8 cellular contexts compared by ENCODE assay signal in the genomic region with DNA sequence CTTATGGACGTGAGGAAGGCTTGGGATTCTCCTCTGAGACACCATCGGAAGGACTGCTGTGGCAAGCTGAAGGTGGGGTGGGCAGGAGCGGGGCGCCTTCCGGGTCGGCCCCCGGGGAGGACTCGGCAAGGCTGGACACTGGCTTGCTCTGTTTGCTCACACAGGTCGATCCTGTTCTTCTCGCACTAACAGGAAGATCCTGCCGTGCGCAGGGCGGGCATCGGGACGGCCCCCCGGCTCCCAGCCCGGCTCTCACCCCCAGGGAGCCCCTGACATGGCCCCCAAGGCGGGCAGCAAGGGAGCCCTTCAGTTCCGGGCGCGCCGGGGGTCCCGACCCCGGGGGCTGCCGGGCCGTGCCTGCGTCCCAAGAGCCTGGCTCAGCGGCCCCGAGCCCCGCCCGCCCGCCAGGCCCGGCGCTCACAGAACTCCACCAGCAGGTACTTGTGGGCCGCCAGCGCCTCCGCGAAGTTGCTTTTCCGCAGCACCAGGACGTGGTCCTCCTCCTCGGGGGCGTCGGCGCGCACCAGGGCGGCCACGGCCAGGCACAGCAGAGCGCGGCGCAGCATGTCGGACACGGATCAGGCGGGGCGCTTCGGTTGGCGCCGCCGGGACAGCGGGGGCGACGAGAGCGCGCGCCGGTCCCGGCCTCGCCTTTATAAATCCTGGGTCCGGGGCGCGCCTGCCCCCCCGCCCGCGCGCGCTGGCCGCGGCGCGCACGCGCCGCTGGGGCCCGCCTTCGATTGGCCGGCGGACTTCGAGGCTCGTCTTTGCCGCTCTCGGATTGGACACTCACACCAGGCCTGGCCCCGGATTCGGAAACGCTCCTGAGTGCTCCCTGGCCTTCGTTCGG. TPM values are rescaled to one million over a fixed set of nuclear protein-coding genes. Genes with fewer than 3 reads are reported as not detected.
DNase-seq lines count a peak whose midpoint lies in the region; ATAC-seq and TF ChIP-seq lines count a peak whose summit lies in the region.

A gene (minus strand): TSS at position 630 of the 850 bp plus-strand sequence. CDS start 64 bp downstream, at position 566.

- no peaks in the 10 kb centered on the region for H3K9me3 Mint-ChIP-seq in CD8-positive, alpha-beta T cell

- H3K4me3 ChIP-seq in CD8-positive, alpha-beta T cell (ENCODE audit: low read depth, low read length) = peak within 1 kb of the TSS; percentile 54
- H3K4me3 ChIP-seq in PC-9 = peak within 1 kb of the TSS; percentile 91
- peak within 1 kb of the TSS; percentile 85 for H3K4me3 ChIP-seq in coronary artery
- peak within 1 kb of the TSS; percentile 97 for H3K4me3 ChIP-seq in thymus (ENCODE audit: low read length)

- H4K20me1 ChIP-seq in PC-9 (ENCODE audit: insufficient read depth) = peaks cover 36% of the 10 kb centered on the region

- DNase-seq in CD8-positive, alpha-beta T cell = no peak
- DNase-seq in PC-9 (peak in 1 of 2 experiments; percentile 41), coronary artery (ENCODE audit: low spot score) (no peak), mesenteric fat pad (ENCODE audit: low spot score) (peak; percentile 99)

- peaks cover 75% of the 10 kb centered on the region for H3K79me2 ChIP-seq in PC-9 (ENCODE audit: low read depth)

- H3K4me1 Mint-ChIP-seq in CD8-positive, alpha-beta T cell (ENCODE audit: low read depth) = peaks cover 43% of the 10 kb centered on the region

- WGBS in thymus = under 1% methylated on average over 95 of the region's 95 CpGs

- H3K27me3 Mint-ChIP-seq in CD8-positive, alpha-beta T cell (ENCODE audit: low read depth) = no peaks in the 10 kb centered on the region

- peaks cover 12% of the 10 kb centered on the region for H3K36me3 ChIP-seq in CD8-positive, alpha-beta T cell (ENCODE audit: insufficient read depth, low read length)
- H3K36me3 ChIP-seq in PC-9 (ENCODE audit: low read depth) = peaks cover 10% of the 10 kb centered on the region; the same call in 1 of the 2 replicates
- peaks cover 34% of the 10 kb centered on the region for H3K36me3 ChIP-seq in thymus (ENCODE audit: control insufficient read depth, insufficient read depth)

- peaks cover 31% of the 10 kb centered on the region for H3K36me3 Mint-ChIP-seq in CD8-positive, alpha-beta T cell

- no peaks in the 10 kb centered on the region for H3K27me3 ChIP-seq in CD8-positive, alpha-beta T cell (ENCODE audit: insufficient read depth, low read length)
- H3K27me3 ChIP-seq in PC-9 (ENCODE audit: insufficient read depth, low read depth) = no peaks in the 10 kb centered on the region
- no peaks in the 10 kb centered on the region for H3K27me3 ChIP-seq in thymus (ENCODE audit: control insufficient read depth, insufficient read depth)

- no peaks in the 10 kb centered on the region for H3K9me3 ChIP-seq in CD8-positive, alpha-beta T cell (ENCODE audit: low read length)
- H3K9me3 ChIP-seq in PC-9 (ENCODE audit: insufficient read depth, low read depth) (no peaks in the 10 kb centered on the region), thymus (ENCODE audit: control insufficient read depth) (no peaks in the 10 kb centered on the region)

- peaks cover 33% of the 10 kb centered on the region for H3K4me1 ChIP-seq in CD8-positive, alpha-beta T cell (ENCODE audit: insufficient read depth, low read length)
- H3K4me1 ChIP-seq in PC-9 (replicated peaks; ENCODE audit: insufficient read depth) (no peaks in the 10 kb centered on the region), thymus (ENCODE audit: control insufficient read depth, insufficient read depth, low read length) (peaks cover 24% of the 10 kb centered on the region)

- POLR2A ChIA-PET in CD8-positive, alpha-beta T cell (lab: Charles Lee) = interaction anchor here (0.7 to 2.5 kb wide), 7 partner anchors 10 to 176 kb away, joined by 3 to 23 read pairs (median 3); a partner anchor contains a TSS
- POLR2A ChIA-PET in PC-9 (lab: Charles Lee; ENCODE audit: unreplicated experiment) = interaction anchor here (0.5 to 0.7 kb wide), 5 partner anchors 68 to 871 kb away, joined by 3 to 6 read pairs (median 4); a partner anchor contains a TSS

- H3K4me2 ChIP-seq in PC-9 = peak within 1 kb of the TSS; percentile 94

- peak within 1 kb of the TSS; percentile 91 for H3K4me3 Mint-ChIP-seq in CD8-positive, alpha-beta T cell

- no TSS peak for BruUV-seq in PC-9 (replicated peaks; lab: Mats Ljungman, UMichigan)

- H3K27ac ChIP-seq in CD8-positive, alpha-beta T cell (ENCODE audit: low read depth, low read length) = peak within 1 kb of the TSS; percentile 88
- H3K27ac ChIP-seq in PC-9 (peak within 1 kb of the TSS; percentile 80), coronary artery (peak within 1 kb of the TSS; percentile 93 to 96), thymus (ENCODE audit: low read depth) (peak within 1 kb of the TSS; percentile 95)

- peak; percentile 13 for ATAC-seq in CD8-positive, alpha-beta T cell
- ATAC-seq in GM21619 (IDR thresholded peaks at IDR 0.05; ENCODE audit: unreplicated experiment) (peak; percentile 3), HG03139 (IDR thresholded peaks at IDR 0.05; ENCODE audit: unreplicated experiment) (no peak), HG03159 (IDR thresholded peaks at IDR 0.05; ENCODE audit: unreplicated experiment) (no peak)

- intact Hi-C loops in CD8-positive, alpha-beta T cell (cut with DNase I, micrococcal nuclease) = loop anchor here (1.0 to 10.0 kb wide), 15 partner anchors 27 to 621 kb away; a partner anchor contains a TSS
- intact Hi-C loops in PC-9 (cut with micrococcal nuclease; ENCODE audit: unreplicated experiment) = loop anchor here (1.0 to 2.0 kb wide), 3 partner anchors 26 to 147 kb away; a partner anchor contains a TSS

- no peak for TF ChIP-seq CTCF in CD8-positive, alpha-beta T cell (IDR thresholded peaks at IDR 0.05)
- TF ChIP-seq CTCF in PC-9 (conservative IDR thresholded peaks at IDR 0.05) (no peak), coronary artery (IDR thresholded peaks at IDR 0.05) (no peak)

- H2AFZ ChIP-seq in PC-9 = peak within 1 kb of the TSS; percentile 68

- peaks cover 16% of the 10 kb centered on the region; the same call in 1 of the 2 replicates for H3F3A ChIP-seq in PC-9 (ENCODE audit: insufficient read depth, low read depth)

- CTCF ChIA-PET in CD8-positive, alpha-beta T cell (lab: Charles Lee) = no interaction called here
- CTCF ChIA-PET in PC-9 (lab: Charles Lee) = no interaction called here

- no peaks in the 10 kb centered on the region for H3K9me2 ChIP-seq in PC-9 (ENCODE audit: insufficient read depth)

- H3K27ac Mint-ChIP-seq in CD8-positive, alpha-beta T cell = peak within 1 kb of the TSS; percentile 98

RNA-seq across cellular contexts. Expression of the gene that starts here (rescaled TPM):
- 100 to 1,000 TPM; 278 to 288 TPM for total RNA-seq in CD8-positive, alpha-beta T cell
- total RNA-seq in PC-9 (2021) (636 and 782 TPM in 2 replicates), mesenteric fat pad (575 TPM)
- polyA plus RNA-seq in thymus = 219 TPM

Comparison
In these comparisons a context has a peak if more than half of its experiments do, and no peak if none do; other contexts are left out.
1. ATAC-seq: peak in CD8-positive, alpha-beta T cell (single experiment) and GM21619 (single experiment); none in HG03139 (single experiment) and HG03159 (single experiment).
2. Peak in every context shown above with its lines, with median percentiles within 50 percentile points of each other: H3K27ac ChIP-seq and H3K4me3 ChIP-seq.